15 cellular contexts compared by ENCODE assay signal in genomic region chr1:197841828-197842573, GRCh38.
DNase-seq lines count a peak whose midpoint lies in the region; ATAC-seq and TF ChIP-seq lines count a peak whose summit lies in the region.
"Had no signal": no experiment of that assay in that cellular context is flagged by ENCODE, and none has a peak within 500 bp of the region (broad histone marks: within the 10 kb centered on the region; RNA-seq: fewer than 3 reads in every experiment).

No MANE protein-coding gene starts in this region.

- POLR2A ChIA-PET in RWPE1 (lab: Yijun Ruan, JAX; ENCODE audit: low non-redundant PET), result no interaction called here

- ATAC-seq in HG03342 (IDR thresholded peaks at IDR 0.05; ENCODE audit: unreplicated experiment) (no peak), HG02981 (IDR thresholded peaks at IDR 0.05; ENCODE audit: unreplicated experiment) (no peak)

- intact Hi-C loops in Calu3 (cut with micrococcal nuclease; ENCODE audit: unreplicated experiment), result no loop called here

- TF ChIP-seq CTCF in epithelial cell of proximal tubule (conservative IDR thresholded peaks at IDR 0.05; ENCODE audit: low read depth, low read length) (no peak), RWPE1 (conservative IDR thresholded peaks at IDR 0.05; ENCODE audit: low read depth) (no peak), Calu3 (IDR thresholded peaks at IDR 0.05; ENCODE audit: unreplicated experiment) (no peak)

- no peak overlapping the region for H3K4me3 ChIP-seq in epithelial cell of proximal tubule (ENCODE audit: low read depth, low read length)
- H3K4me3 ChIP-seq: ascending aorta, SJSA1, stomach had no signal

- no peaks in the 10 kb centered on the region for H3K27me3 Mint-ChIP-seq in Calu3 (ENCODE audit: unreplicated experiment)

- H3K4me1 Mint-ChIP-seq in Calu3 (ENCODE audit: low read depth, unreplicated experiment), result peaks cover 18% of the 10 kb centered on the region

- H3K4me3 Mint-ChIP-seq in Calu3 (ENCODE audit: low read depth, unreplicated experiment), result no peak overlapping the region
- H3K4me3 Mint-ChIP-seq: activated T-cell treated with anti-CD3 and anti-CD28 coated beads, Interleukin-2, amount 50 U/mL, for 24 hours; WTC11 had no signal

- H3K27ac Mint-ChIP-seq in Calu3 (ENCODE audit: unreplicated experiment), result no peak overlapping the region
- H3K27ac Mint-ChIP-seq: activated T-cell treated with anti-CD3 and anti-CD28 coated beads, Interleukin-2, amount 50 U/mL, for 24 hours; WTC11 had no signal

- no peaks in the 10 kb centered on the region for H3K36me3 Mint-ChIP-seq in Calu3 (ENCODE audit: insufficient read depth, unreplicated experiment)
- H3K36me3 Mint-ChIP-seq: WTC11 had no signal

- no peaks in the 10 kb centered on the region for H3K9me3 Mint-ChIP-seq in Calu3 (ENCODE audit: low read depth, unreplicated experiment)
- H3K9me3 Mint-ChIP-seq: activated T-cell treated with anti-CD3 and anti-CD28 coated beads, Interleukin-2, amount 50 U/mL, for 24 hours; WTC11 had no signal

- DNase-seq in ELR (ENCODE audit: low read depth), result peak; percentile 3
- DNase-seq in NOMO-1 treated with dmso at 0.1 percent for 144 hours (lab: John Stamatoyannopoulos, UW; ENCODE audit: unreplicated experiment), result peak; percentile 61
- DNase-seq in epithelial cell of proximal tubule (ENCODE audit: low read depth), result peak; percentile 22
- peak; percentile 76 for DNase-seq in renal cortical epithelial cell (ENCODE audit: low read depth)
- no peak for DNase-seq in RWPE1 (ENCODE audit: low spot score)
- DNase-seq in Calu3, result no peak
- DNase-seq: activated T-cell treated with anti-CD3 and anti-CD28 coated beads, Interleukin-2, amount 50 U/mL, for 24 hours; COR-L47; NCI-H510A treated with DMSO at 0.1 percent for 48 hours; stomach had no signal

- CTCF ChIA-PET in RWPE1 (lab: Yijun Ruan, JAX), result interaction anchor here (0.6 to 0.9 kb wide), 3 partner anchors 8 to 33 kb away, joined by 3 to 5 read pairs (median 4); no protein-coding TSS in a partner anchor
- CTCF ChIA-PET in Calu3 (lab: Charles Lee), result no interaction called here

- no peak overlapping the region for H3K27ac ChIP-seq in RWPE1
- H3K27ac ChIP-seq: ascending aorta, SJSA1, stomach had no signal

- BruUV-seq in Calu3 (replicated peaks; lab: Mats Ljungman, UMichigan), result no TSS peak

Comparison
In these comparisons a context has a peak if more than half of its experiments do, and no peak if none do; other contexts are left out.
1. DNase-seq: peak in ELR (single experiment), NOMO-1 treated with dmso at 0.1 percent for 144 hours (single experiment), epithelial cell of proximal tubule (single experiment) and renal cortical epithelial cell (single experiment); none in RWPE1 (single experiment) and Calu3 (single experiment).